ENCODE assay signal across 11 cellular contexts in genomic region chr17:77436058-77436442, GRCh38.
DNase-seq lines count a peak whose midpoint lies in the region; ATAC-seq and TF ChIP-seq lines count a peak whose summit lies in the region.
"Had no signal": no experiment of that assay in that cellular context is flagged by ENCODE, and none has a peak within 500 bp of the region (broad histone marks: within the 10 kb centered on the region; RNA-seq: fewer than 3 reads in every experiment).

No MANE protein-coding gene starts in this region.

- H3K27ac ChIP-seq in iPS-20b (ENCODE audit: low read length): peak overlapping the region; percentile 31
- peak overlapping the region; percentile 9 for H3K27ac ChIP-seq in suprapubic skin

- no peak for ATAC-seq in HG02970 (IDR thresholded peaks at IDR 0.05; ENCODE audit: low FRiP score, unreplicated experiment)
- ATAC-seq: A549, K562 had no signal

- no peaks in the 10 kb centered on the region for H3K9me3 ChIP-seq in iPS-20b (ENCODE audit: insufficient read depth, low read depth, low read length)
- H3K9me3 ChIP-seq in suprapubic skin: no peaks in the 10 kb centered on the region
- H3K9me3 ChIP-seq: A549 had no signal

- peaks cover 82% of the 10 kb centered on the region for H3K4me1 Mint-ChIP-seq in activated CD4-positive, alpha-beta T cell treated with anti-CD3 and anti-CD28 coated beads, Interleukin-2, amount 10 ng/mL, durations not matched to agents 24 days and 14 days
- peaks cover 82% of the 10 kb centered on the region for H3K4me1 Mint-ChIP-seq in activated T-helper 2 cell treated with anti-CD3 and anti-CD28 coated beads, Interferon-gamma antibody, Interleukin-2, Interleukin-4, amounts not matched to agents 10 μg/mL and 5 μg/mL and 100 μg/mL, durations not matched to agents 14 hours and 24 hours and 36 hours (ENCODE audit: low read depth)

- H3K27ac Mint-ChIP-seq in activated CD4-positive, alpha-beta T cell treated with anti-CD3 and anti-CD28 coated beads, Interleukin-2, amount 10 ng/mL, durations not matched to agents 24 days and 14 days: peak overlapping the region; percentile 72
- H3K27ac Mint-ChIP-seq in activated T-helper 2 cell treated with anti-CD3 and anti-CD28 coated beads, Interferon-gamma antibody, Interleukin-2, Interleukin-4, amounts not matched to agents 10 μg/mL and 5 μg/mL and 100 μg/mL, durations not matched to agents 14 hours and 24 hours and 36 hours: peak overlapping the region; percentile 67

- H3K36me3 ChIP-seq in iPS-20b (ENCODE audit: insufficient read depth, low read depth, low read length) (no peaks in the 10 kb centered on the region), suprapubic skin (no peaks in the 10 kb centered on the region)

- H3K4me3 ChIP-seq in iPS-20b (ENCODE audit: low read length): peak overlapping the region; percentile 44; the same call in 1 of the 2 replicates
- peak overlapping the region; percentile 2 for H3K4me3 ChIP-seq in suprapubic skin
- H3K4me3 ChIP-seq: A549, K562 had no signal

- H3K36me3 Mint-ChIP-seq in activated CD4-positive, alpha-beta T cell treated with anti-CD3 and anti-CD28 coated beads, Interleukin-2, amount 10 ng/mL, durations not matched to agents 24 days and 14 days (ENCODE audit: low read depth): peaks cover 8% of the 10 kb centered on the region
- H3K36me3 Mint-ChIP-seq in activated T-helper 2 cell treated with anti-CD3 and anti-CD28 coated beads, Interferon-gamma antibody, Interleukin-2, Interleukin-4, amounts not matched to agents 10 μg/mL and 5 μg/mL and 100 μg/mL, durations not matched to agents 14 hours and 24 hours and 36 hours (ENCODE audit: low read depth): peaks cover 10% of the 10 kb centered on the region

- TF ChIP-seq CTCF in suprapubic skin (IDR thresholded peaks at IDR 0.05): no peak

- H3K27me3 Mint-ChIP-seq in activated CD4-positive, alpha-beta T cell treated with anti-CD3 and anti-CD28 coated beads, Interleukin-2, amount 10 ng/mL, durations not matched to agents 24 days and 14 days: no peaks in the 10 kb centered on the region
- no peaks in the 10 kb centered on the region for H3K27me3 Mint-ChIP-seq in activated T-helper 2 cell treated with anti-CD3 and anti-CD28 coated beads, Interferon-gamma antibody, Interleukin-2, Interleukin-4, amounts not matched to agents 10 μg/mL and 5 μg/mL and 100 μg/mL, durations not matched to agents 14 hours and 24 hours and 36 hours (ENCODE audit: low read depth)

- no peak for TF ChIP-seq EP300 in suprapubic skin (IDR thresholded peaks at IDR 0.05)

- WGBS in suprapubic skin: 64% methylated on average over 9 of the region's 11 CpGs

- intact Hi-C loops in activated CD4-positive, alpha-beta T cell treated with anti-CD3 and anti-CD28 coated beads, Interleukin-2, amount 10 ng/mL, durations not matched to agents 24 days and 14 days (cut with micrococcal nuclease): no loop called here
- intact Hi-C loops in activated T-helper 2 cell treated with anti-CD3 and anti-CD28 coated beads, Interferon-gamma antibody, Interleukin-2, Interleukin-4, amounts not matched to agents 10 μg/mL and 5 μg/mL and 100 μg/mL, durations not matched to agents 14 hours and 24 hours and 36 hours (cut with micrococcal nuclease): no loop called here

- DNase-seq in activated CD4-positive, alpha-beta T cell treated with anti-CD3 and anti-CD28 coated beads, Interleukin-2, amount 10 ng/mL, durations not matched to agents 24 days and 14 days: no peak
- DNase-seq in activated CD4-positive, alpha-beta T cell treated with anti-CD3 and anti-CD28 coated beads for 1 hour: no peak
- DNase-seq in activated T-helper 2 cell treated with anti-CD3 and anti-CD28 coated beads, Interferon-gamma antibody, Interleukin-2, Interleukin-4, amounts not matched to agents 10 μg/mL and 5 μg/mL and 100 μg/mL, durations not matched to agents 14 hours and 24 hours and 36 hours (ENCODE audit: low spot score): no peak
- DNase-seq in suprapubic skin (ENCODE audit: low spot score in 2 of 2) (no peak), NCI-H510A treated with DMSO at 0.1 percent for 48 hours (lab: John Stamatoyannopoulos, UW) (no peak)
- no peak for DNase-seq in stimulated activated naive CD4-positive, alpha-beta T cell (lab: John Stamatoyannopoulos, UW)
- DNase-seq: effector CD8-positive, alpha-beta T cell had no signal

- H3K9me3 Mint-ChIP-seq in activated CD4-positive, alpha-beta T cell treated with anti-CD3 and anti-CD28 coated beads, Interleukin-2, amount 10 ng/mL, durations not matched to agents 24 days and 14 days: no peaks in the 10 kb centered on the region
- H3K9me3 Mint-ChIP-seq in activated T-helper 2 cell treated with anti-CD3 and anti-CD28 coated beads, Interferon-gamma antibody, Interleukin-2, Interleukin-4, amounts not matched to agents 10 μg/mL and 5 μg/mL and 100 μg/mL, durations not matched to agents 14 hours and 24 hours and 36 hours: no peaks in the 10 kb centered on the region

- H3K9ac ChIP-seq in iPS-20b (ENCODE audit: low read depth, low read length): no peak overlapping the region; the same call in 1 of the 2 replicates

- H3K4me3 Mint-ChIP-seq in activated CD4-positive, alpha-beta T cell treated with anti-CD3 and anti-CD28 coated beads, Interleukin-2, amount 10 ng/mL, durations not matched to agents 24 days and 14 days: peak overlapping the region; percentile 84
- peak overlapping the region; percentile 33 for H3K4me3 Mint-ChIP-seq in activated T-helper 2 cell treated with anti-CD3 and anti-CD28 coated beads, Interferon-gamma antibody, Interleukin-2, Interleukin-4, amounts not matched to agents 10 μg/mL and 5 μg/mL and 100 μg/mL, durations not matched to agents 14 hours and 24 hours and 36 hours (ENCODE audit: low read depth)

- TF ChIP-seq POLR2A in suprapubic skin (IDR thresholded peaks at IDR 0.05): no peak

- H3K4me1 ChIP-seq in iPS-20b (ENCODE audit: insufficient read depth, low read length): peaks cover 17% of the 10 kb centered on the region
- peaks cover 88% of the 10 kb centered on the region for H3K4me1 ChIP-seq in suprapubic skin

- H3K27me3 ChIP-seq in iPS-20b (ENCODE audit: insufficient read depth, low read length) (no peaks in the 10 kb centered on the region), suprapubic skin (no peaks in the 10 kb centered on the region)
